In genomic region chr2:238685713-238686112, GRCh38 we compare ENCODE assay signal across 1 cellular context.
TF ChIP-seq lines count a peak whose summit lies in the region.

No MANE protein-coding gene starts in this region.

TF ChIP-seq in WTC11, 78 proteins besides CTCF, POLR2A, EP300 and RAD21 (continued from another document):
- no peak for TF ChIP-seq KAT7 (CRISPR knock-in tag; IDR thresholded peaks at IDR 0.05; ENCODE audit: borderline replicate concordance)
- no peak for TF ChIP-seq ZBTB21 (CRISPR knock-in tag; IDR thresholded peaks at IDR 0.05; ENCODE audit: borderline replicate concordance)
- no peak for TF ChIP-seq ARID4B (CRISPR knock-in tag; IDR thresholded peaks at IDR 0.05; ENCODE audit: borderline replicate concordance)
- no peak for TF ChIP-seq NFYB (CRISPR knock-in tag; conservative IDR thresholded peaks at IDR 0.05; ENCODE audit: low read depth)
- TF ChIP-seq AFF4 (CRISPR knock-in tag; IDR thresholded peaks at IDR 0.05; ENCODE audit: borderline replicate concordance): no peak
- no peak for TF ChIP-seq E2F1 (CRISPR knock-in tag; IDR thresholded peaks at IDR 0.05)
- no peak for TF ChIP-seq NR2C2 (CRISPR knock-in tag; IDR thresholded peaks at IDR 0.05)
- no peak for TF ChIP-seq PREB (CRISPR knock-in tag; IDR thresholded peaks at IDR 0.05; ENCODE audit: borderline replicate concordance)
- no peak for TF ChIP-seq ATF2 (CRISPR knock-in tag; IDR thresholded peaks at IDR 0.05; ENCODE audit: borderline replicate concordance, low read depth)
- no peak for TF ChIP-seq FOXP1 (CRISPR knock-in tag; IDR thresholded peaks at IDR 0.05; ENCODE audit: borderline replicate concordance)
- no peak for TF ChIP-seq NR1H2 (CRISPR knock-in tag; IDR thresholded peaks at IDR 0.05)
- no peak for TF ChIP-seq ETV6 (CRISPR knock-in tag; IDR thresholded peaks at IDR 0.05)
